In the genomic region with DNA sequence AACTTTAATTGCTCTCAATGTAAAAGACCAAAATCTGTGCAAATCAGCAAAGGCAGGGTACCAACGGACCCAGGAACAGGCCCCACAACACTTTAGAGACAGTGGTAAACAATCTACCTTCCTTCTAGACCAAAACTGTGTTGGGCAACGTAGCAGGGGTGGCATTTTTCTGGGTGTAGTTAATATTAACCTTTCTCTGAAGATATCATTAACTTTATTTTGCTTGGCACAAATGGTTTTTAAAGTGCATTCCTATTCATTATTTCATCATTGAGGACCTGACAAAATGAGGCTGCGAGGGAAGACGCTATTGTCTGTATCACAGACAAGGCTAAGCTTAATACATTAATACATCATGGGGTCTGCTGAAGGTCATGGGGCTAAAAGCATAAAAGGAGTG, we compare ENCODE assay signal across 23 cellular contexts.
"Had no signal": no experiment of that assay in that cellular context is flagged by ENCODE, and none has a peak within 500 bp of the region (broad histone marks: within the 10 kb centered on the region; RNA-seq: fewer than 3 reads in every experiment).

No MANE protein-coding gene starts in this region.

- H3K4me3 ChIP-seq: colonic mucosa, heart left ventricle, left ventricle myocardium inferior, lower lobe of right lung, prostate gland, sigmoid colon, skin epidermis, suprapubic skin, thyroid gland, upper lobe of left lung, uterus had no signal

- H3K27me3 Mint-ChIP-seq: central memory CD8-positive, alpha-beta T cell; memory B cell; naive B cell had no signal

- ATAC-seq: esophagus mucosa, heart left ventricle, lower lobe of right lung had no signal

- H3K27ac Mint-ChIP-seq: memory B cell, naive B cell, nephron had no signal

- H3K27ac ChIP-seq: colonic mucosa, left ventricle myocardium inferior, lower lobe of right lung, parathyroid adenoma, prostate gland, skin epidermis, suprapubic skin, thyroid gland, upper lobe of left lung, uterus had no signal

- H3K9ac ChIP-seq: parathyroid adenoma had no signal

- H3K4me3 Mint-ChIP-seq: central memory CD8-positive, alpha-beta T cell; memory B cell; naive B cell; nephron had no signal

- H3K27me3 ChIP-seq: colonic mucosa, heart left ventricle, sigmoid colon, suprapubic skin, thyroid gland, upper lobe of left lung, uterus had no signal

- H3K4me1 ChIP-seq: colonic mucosa, lower lobe of right lung, parathyroid adenoma, prostate gland, suprapubic skin, thyroid gland, upper lobe of left lung, uterus had no signal

- H3K36me3 ChIP-seq: uterus had no signal

- H3K9me3 ChIP-seq: colonic mucosa, heart left ventricle, left ventricle myocardium inferior, lower lobe of right lung, prostate gland, sigmoid colon, suprapubic skin, thyroid gland, upper lobe of left lung, uterus had no signal

- DNase-seq: colonic mucosa; dermis blood vessel endothelial cell; heart left ventricle; hippocampal formation; left ventricle myocardium inferior; lower lobe of right lung; naive B cell; retina; sigmoid colon; stimulated activated CD4-positive, alpha-beta T cell treated with anti-CD3 and anti-CD28 coated beads, Interleukin-2, amount 100 ng/mL, for 24 hours; stimulated activated CD4-positive, alpha-beta T cell treated with anti-CD3 and anti-CD28 coated beads, Interleukin-4, amount 100 ng/mL, for 4 hours; stimulated activated naive CD4-positive, alpha-beta T cell; thyroid gland; upper lobe of left lung; uterus had no signal

- H2AFZ ChIP-seq: parathyroid adenoma had no signal

- H3K9me3 Mint-ChIP-seq: central memory CD8-positive, alpha-beta T cell; memory B cell; naive B cell; nephron had no signal
